In the genomic region with DNA sequence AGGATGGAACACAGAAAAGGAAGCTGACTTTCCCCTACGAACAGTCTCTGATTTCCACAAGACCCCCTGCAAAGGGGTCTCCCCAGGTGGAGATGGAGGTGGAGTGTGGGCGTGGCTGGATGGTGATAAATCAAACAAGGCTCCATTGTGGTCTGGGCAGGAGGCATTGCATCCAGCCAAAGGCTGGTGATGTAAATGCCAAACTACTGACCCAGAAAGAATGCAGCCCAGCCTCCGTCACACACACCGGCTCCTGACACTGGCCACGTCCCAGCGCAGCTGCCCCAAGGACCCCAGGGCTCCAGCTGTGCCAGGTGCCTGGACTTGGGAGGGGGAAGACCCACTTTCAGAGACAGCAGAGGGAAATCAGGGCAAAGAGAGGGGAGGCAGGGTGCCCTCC, we compare ENCODE assay signal across 10 cellular contexts. TPM values are rescaled to one million over a fixed set of nuclear protein-coding genes. Genes with fewer than 3 reads are reported as not detected.
DNase-seq lines count a peak whose midpoint lies in the region; ATAC-seq and TF ChIP-seq lines count a peak whose summit lies in the region.
"Had no signal": no experiment of that assay in that cellular context is flagged by ENCODE, and none has a peak within 500 bp of the region (broad histone marks: within the 10 kb centered on the region; RNA-seq: fewer than 3 reads in every experiment).

No MANE protein-coding gene starts in this region.

- H2AFZ ChIP-seq in HCT116 (ENCODE audit: low read depth, low read length, poor library complexity, severe bottlenecking) = no peak overlapping the region

- intact Hi-C loops in HCT116 (cut with micrococcal nuclease) = no loop called here
- intact Hi-C loops in stomach (cut with DNase I; ENCODE audit: low total_unique reads) = no loop called here

- no TSS peak for BruUV-seq in HCT116 (replicated peaks; lab: Mats Ljungman, UMichigan)

- no peak overlapping the region for H3K9ac ChIP-seq in HCT116 (ENCODE audit: low read length)

- H3K9me2 ChIP-seq in HCT116 (ENCODE audit: insufficient read depth) = no peaks in the 10 kb centered on the region

- no peak for TF ChIP-seq EP300 in stomach (IDR thresholded peaks at IDR 0.05)

- peaks cover 0 to 6% of the 10 kb centered on the region in 2 experiments; a peak in 1 of 4 replicates for H3K36me3 ChIP-seq in HCT116 (ENCODE audit: control insufficient read depth in 1 of 2, insufficient read depth in 2 of 2, low read length in 2 of 2)
- no peaks in the 10 kb centered on the region for H3K36me3 ChIP-seq in stomach
- H3K36me3 ChIP-seq: ascending aorta had no signal

- no peak overlapping the region for H3K4me2 ChIP-seq in HCT116 (ENCODE audit: low read length)

- H3K27me3 ChIP-seq in HCT116 (ENCODE audit: insufficient read depth, low read length) (no peaks in the 10 kb centered on the region), foreskin keratinocyte (no peaks in the 10 kb centered on the region), stomach (no peaks in the 10 kb centered on the region)
- H3K27me3 ChIP-seq: ascending aorta had no signal

- DNase-seq in HCT116 (ENCODE audit: low read depth, low spot score) (no peak), foreskin keratinocyte (peak in 1 of 2 donors; percentile 71), stomach (no peak), NCI-H146 treated with DMSO at 0.1 percent for 48 hours (lab: John Stamatoyannopoulos, UW; ENCODE audit: unreplicated experiment) (no peak)
- DNase-seq in activated CD4-positive, alpha-beta T cell treated with anti-CD3 and anti-CD28 coated beads for 1 hour = no peak
- DNase-seq in activated CD4-positive, CD25-positive, alpha-beta regulatory T cell treated with anti-CD3 and anti-CD28 coated beads, Interleukin-2, amount 50 U/mL, for 72 hours = no peak
- DNase-seq: NCI-H1930 had no signal

- peaks cover 100% of the 10 kb centered on the region for H3K79me2 ChIP-seq in HCT116 (ENCODE audit: insufficient read depth, low read length)

- RAD21 ChIA-PET in HCT116 (lab: Charles Lee; ENCODE audit: low non-redundant PET in 1 of 2, low total read pairs in 2 of 2, uncharacterized antibody in 2 of 2, unreplicated experiment in 2 of 2) = no interaction called here

- peaks cover 22% of the 10 kb centered on the region; the same call in 1 of the 2 replicates for H4K20me1 ChIP-seq in HCT116 (ENCODE audit: insufficient read depth)

- ATAC-seq in HCT116 (peak; percentile 40; the same call in 1 of the 2 replicates), SK-N-SH treated with all-trans-retinoic acid at 6 μM for 48 hours (peak; percentile 70), foreskin keratinocyte (peak; percentile 52)
- ATAC-seq: stimulated activated effector memory CD8-positive, alpha-beta T cell treated with anti-CD3 and anti-CD28 coated beads, Interleukin-12 subunit alpha, Interleukin-12 subunit beta, amount 100 ng/mL, for 72 hours had no signal

- H3K4me1 ChIP-seq in HCT116 (ENCODE audit: control insufficient read depth in 1 of 2, insufficient read depth in 2 of 2, low read length in 2 of 2) (peaks cover 13 to 37% of the 10 kb centered on the region in 2 experiments; a peak in 3 of 4 replicates), foreskin keratinocyte (peaks cover 76% of the 10 kb centered on the region), stomach (peaks cover 0 to 73% (median 28%) of the 10 kb centered on the region in 4 donors)

- H3K4me3 ChIP-seq in HCT116 (replicated peaks in 1 of 2; ENCODE audit: low read depth in 1 of 2, low read length in 2 of 2) (no peak overlapping the region), stomach (no peak overlapping the region)
- H3K4me3 ChIP-seq: ascending aorta had no signal

- no peak for TF ChIP-seq RAD21 in HCT116 (IDR thresholded peaks at IDR 0.05; ENCODE audit: low read depth)

- CTCF ChIA-PET in HCT116 (lab: Charles Lee) = no interaction called here

- no peaks in the 10 kb centered on the region for H3K9me3 ChIP-seq in HCT116 (ENCODE audit: control insufficient read depth in 1 of 2, insufficient read depth in 1 of 2, low read depth in 1 of 2, low read length in 2 of 2)
- H3K9me3 ChIP-seq in stomach = no peaks in the 10 kb centered on the region
- H3K9me3 ChIP-seq: ascending aorta had no signal

- POLR2A ChIA-PET in HCT116 (lab: Charles Lee) = no interaction called here

- WGBS in stomach, 5 donors = 46 to 60% (median 54%) methylated on average over 6 of the region's 6 CpGs

- TF ChIP-seq CTCF in HCT116 (IDR thresholded peaks at IDR 0.05 in 2 of 3, conservative IDR thresholded peaks at IDR 0.05 in 1 of 3; ENCODE audit: borderline replicate concordance in 1 of 3, insufficient read depth in 1 of 3, low read depth in 2 of 3, low read length in 2 of 3) = no peak
- no peak for TF ChIP-seq CTCF in foreskin keratinocyte (conservative IDR thresholded peaks at IDR 0.05)
- no peak for TF ChIP-seq CTCF in stomach (IDR thresholded peaks at IDR 0.05)

- H3K27ac ChIP-seq in HCT116 (ENCODE audit: low read depth, low read length) = no peak overlapping the region
- no peak overlapping the region for H3K27ac ChIP-seq in foreskin keratinocyte
- peak overlapping the region in 3 of 5 donors; percentile 12 to 72 (median 32) for H3K27ac ChIP-seq in stomach
- H3K27ac ChIP-seq: ascending aorta had no signal

- TF ChIP-seq POLR2A in HCT116 (IDR thresholded peaks at IDR 0.05; ENCODE audit: borderline replicate concordance, extremely low read depth, insufficient read depth, insufficient read length) (no peak), stomach (IDR thresholded peaks at IDR 0.05) (no peak)

TF ChIP-seq in HCT116, 20 proteins besides CTCF, POLR2A, EP300 and RAD21:
- TF ChIP-seq FOSL1 (IDR thresholded peaks at IDR 0.05; ENCODE audit: low read depth) (no peak), JUND (IDR thresholded peaks at IDR 0.05) (no peak), ZFX (IDR thresholded peaks at IDR 0.05) (no peak), ZNF274 (IDR thresholded peaks at IDR 0.05; ENCODE audit: low read depth, low read length) (no peak)

TF ChIP-seq in SK-N-SH treated with all-trans-retinoic acid at 6 μM for 48 hours, 23 proteins besides CTCF, POLR2A, EP300 and RAD21 (continues in another document):
- TF ChIP-seq CSRNP3 (CRISPR knock-in tag; IDR thresholded peaks at IDR 0.05) (no peak), PPARA (CRISPR knock-in tag; IDR thresholded peaks at IDR 0.05; ENCODE audit: borderline replicate concordance) (no peak), ZFP30 (CRISPR knock-in tag; IDR thresholded peaks at IDR 0.05) (no peak), OSR1 (CRISPR knock-in tag; IDR thresholded peaks at IDR 0.05) (no peak), CSDC2 (CRISPR knock-in tag; IDR thresholded peaks at IDR 0.05) (no peak), ZNF8 (CRISPR knock-in tag; IDR thresholded peaks at IDR 0.05) (no peak), BACH2 (CRISPR knock-in tag; IDR thresholded peaks at IDR 0.05; ENCODE audit: borderline replicate concordance) (no peak), TCF4 (CRISPR knock-in tag; IDR thresholded peaks at IDR 0.05; ENCODE audit: borderline replicate concordance) (no peak), ARNTL (CRISPR knock-in tag; IDR thresholded peaks at IDR 0.05; ENCODE audit: borderline replicate concordance, low read depth) (no peak), ZC3H10 (CRISPR knock-in tag; IDR thresholded peaks at IDR 0.05) (no peak), ZNF565 (CRISPR knock-in tag; conservative IDR thresholded peaks at IDR 0.05; ENCODE audit: low read depth) (no peak)
- TF ChIP-seq, protein P1, sequence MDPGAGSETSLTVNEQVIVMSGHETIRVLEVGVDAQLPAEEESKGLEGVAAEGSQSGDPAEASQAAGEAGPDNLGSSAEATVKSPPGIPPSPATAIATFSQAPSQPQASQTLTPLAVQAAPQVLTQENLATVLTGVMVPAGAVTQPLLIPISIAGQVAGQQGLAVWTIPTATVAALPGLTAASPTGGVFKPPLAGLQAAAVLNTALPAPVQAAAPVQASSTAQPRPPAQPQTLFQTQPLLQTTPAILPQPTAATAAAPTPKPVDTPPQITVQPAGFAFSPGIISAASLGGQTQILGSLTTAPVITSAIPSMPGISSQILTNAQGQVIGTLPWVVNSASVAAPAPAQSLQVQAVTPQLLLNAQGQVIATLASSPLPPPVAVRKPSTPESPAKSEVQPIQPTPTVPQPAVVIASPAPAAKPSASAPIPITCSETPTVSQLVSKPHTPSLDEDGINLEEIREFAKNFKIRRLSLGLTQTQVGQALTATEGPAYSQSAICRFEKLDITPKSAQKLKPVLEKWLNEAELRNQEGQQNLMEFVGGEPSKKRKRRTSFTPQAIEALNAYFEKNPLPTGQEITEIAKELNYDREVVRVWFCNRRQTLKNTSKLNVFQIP (CRISPR knock-in tag; IDR thresholded peaks at IDR 0.05; ENCODE audit: borderline replicate concordance, low read depth) = no peak

RNA-seq across cellular contexts. Expression of gene SLC7A1, which starts 6.3 kb away (rescaled TPM):
- total RNA-seq in HCT116 (2021; ENCODE audit: unreplicated experiment) (124 TPM), foreskin keratinocyte (69.8 and 76.2 TPM in 2 replicates), stomach (10 to 100 TPM; 12.5 to 95.1 (median 29.0) TPM)
- 56.6 and 59.6 TPM in 2 replicates for polyA plus RNA-seq in HCT116 (2012)
- polyA plus RNA-seq in foreskin keratinocyte (20.2 and 25.3 TPM in 2 replicates), stomach (10 to 100 TPM in 1 of 3 donors, 1 to 10 TPM in 2; 2.3 to 23.2 (median 5.9) TPM)

Comparison
In these comparisons a context has a peak if more than half of its experiments do, and no peak if none do; other contexts are left out.
1. H3K27ac ChIP-seq: peak in stomach (3 of 5); none in HCT116 (single experiment) and foreskin keratinocyte (single experiment).
2. Peak in every context shown above with its lines, with median percentiles within 50 percentile points of each other: ATAC-seq.